In genomic region chr2:199471443-199472057, GRCh38 we compare ENCODE assay signal across 8 cellular contexts. TPM values are rescaled to one million over a fixed set of nuclear protein-coding genes. Genes with fewer than 3 reads are reported as not detected.
A peak's percentile ranks its signal among the peaks of the same experiment; 100 is the strongest.
DNase-seq lines count a peak whose midpoint lies in the region; ATAC-seq and FAIRE-seq lines count a peak whose summit lies in the region.

No MANE protein-coding gene starts in this region.

- peaks cover 3 to 44% of the 10 kb centered on the region in 2 donors for H3K27me3 ChIP-seq in naive thymus-derived CD4-positive, alpha-beta T cell (ENCODE audit: control insufficient read depth in 2 of 2, insufficient read depth in 2 of 2, low read length in 2 of 2)

- no peak overlapping the region for H3K27ac Mint-ChIP-seq in naive thymus-derived CD4-positive, alpha-beta T cell

- H3K36me3 ChIP-seq in naive thymus-derived CD4-positive, alpha-beta T cell (ENCODE audit: control insufficient read depth in 2 of 3, insufficient read depth in 3 of 3, low read length in 3 of 3), result no peaks in the 10 kb centered on the region

- H3K4me1 ChIP-seq in naive thymus-derived CD4-positive, alpha-beta T cell (ENCODE audit: control insufficient read depth in 2 of 2, insufficient read depth in 2 of 2, low read length in 2 of 2), result peaks cover 0 to 19% of the 10 kb centered on the region in 2 donors

- H3K9me3 Mint-ChIP-seq in naive thymus-derived CD4-positive, alpha-beta T cell, result peaks cover 0 to 9% (median 2%) of the 10 kb centered on the region in 11 donors

- peak overlapping the region in 2 of 10 donors; percentile 6 to 45 for H3K4me3 Mint-ChIP-seq in naive thymus-derived CD4-positive, alpha-beta T cell

- CTCF ChIA-PET in naive thymus-derived CD4-positive, alpha-beta T cell (lab: Charles Lee), result interaction anchor here (1.0 kb wide), 1 partner anchor 13 kb away, joined by 3 read pairs; no protein-coding TSS in a partner anchor

- H3K4me3 ChIP-seq in naive thymus-derived CD4-positive, alpha-beta T cell (ENCODE audit: low read length), result no peak overlapping the region

- peaks cover 82 to 90% (median 85%) of the 10 kb centered on the region in 5 donors for H3K27me3 Mint-ChIP-seq in naive thymus-derived CD4-positive, alpha-beta T cell

- peaks cover 0 to 4% (median 0%) of the 10 kb centered on the region in 5 donors for H3K36me3 Mint-ChIP-seq in naive thymus-derived CD4-positive, alpha-beta T cell

- DNase-seq in D341Med (ENCODE audit: low spot score), result peak; percentile 89
- DNase-seq in HTR-8/SVneo (ENCODE audit: insufficient read length, low spot score), result no peak
- DNase-seq in RPMI8226, result peak; percentile 57
- DNase-seq in naive thymus-derived CD4-positive, alpha-beta T cell, result peak in 1 of 9 donors; percentile 46
- DNase-seq in activated gamma-delta T cell (lab: John Stamatoyannopoulos, UW), result no peak
- no peak for DNase-seq in ureter (ENCODE audit: low spot score)

- intact Hi-C loops in naive thymus-derived CD4-positive, alpha-beta T cell (cut with micrococcal nuclease), result loop anchor here in 1 of 2 donors (5.0 kb wide), 1 partner anchor 1669 kb away; the partner anchor contains the start of gene PLCL1

- POLR2A ChIA-PET in naive thymus-derived CD4-positive, alpha-beta T cell (lab: Charles Lee), result interaction anchor here (0.6 kb wide), 1 partner anchor 10 kb away, joined by 3 read pairs; no protein-coding TSS in a partner anchor

- peak; percentile 20 for FAIRE-seq in HTR-8/SVneo (lab: Jason Lieb, UNC)

- H3K9me3 ChIP-seq in naive thymus-derived CD4-positive, alpha-beta T cell (ENCODE audit: control insufficient read depth in 2 of 3, low read length in 3 of 3), result no peaks in the 10 kb centered on the region

- ATAC-seq in GM19463 (IDR thresholded peaks at IDR 0.05; ENCODE audit: unreplicated experiment), result peak; percentile 87
- ATAC-seq in esophagus mucosa, result peak; percentile 47
- ATAC-seq in naive thymus-derived CD4-positive, alpha-beta T cell, result peak; percentile 58

- no peak overlapping the region for H3K27ac ChIP-seq in naive thymus-derived CD4-positive, alpha-beta T cell (ENCODE audit: low read depth, low read length)

- peaks cover 3 to 49% (median 26%) of the 10 kb centered on the region in 7 donors for H3K4me1 Mint-ChIP-seq in naive thymus-derived CD4-positive, alpha-beta T cell

RNA-seq across cellular contexts. Expression of gene SATB2, which starts 13.8 kb away (rescaled TPM):
- 1.1 TPM for total RNA-seq in esophagus mucosa
- total RNA-seq in naive thymus-derived CD4-positive, alpha-beta T cell, result under 1 TPM in 3 of 5 experiments, not detected in 2; 0.05 to 0.96 (median 0.32) TPM
- polyA plus RNA-seq in naive thymus-derived CD4-positive, alpha-beta T cell, result not detected
- total RNA-seq in ureter, result 2.7 TPM

Comparison
In these comparisons a context has a peak if more than half of its experiments do, and no peak if none do; other contexts are left out.
1. DNase-seq: peak in D341Med (single experiment) and RPMI8226 (single experiment); none in HTR-8/SVneo (single experiment), activated gamma-delta T cell (single experiment) and ureter (single experiment).
2. Peak in every context shown above with its lines, with median percentiles within 50 percentile points of each other: ATAC-seq.